Comparison of ENCODE assay signal across 1 cellular context in the genomic region with DNA sequence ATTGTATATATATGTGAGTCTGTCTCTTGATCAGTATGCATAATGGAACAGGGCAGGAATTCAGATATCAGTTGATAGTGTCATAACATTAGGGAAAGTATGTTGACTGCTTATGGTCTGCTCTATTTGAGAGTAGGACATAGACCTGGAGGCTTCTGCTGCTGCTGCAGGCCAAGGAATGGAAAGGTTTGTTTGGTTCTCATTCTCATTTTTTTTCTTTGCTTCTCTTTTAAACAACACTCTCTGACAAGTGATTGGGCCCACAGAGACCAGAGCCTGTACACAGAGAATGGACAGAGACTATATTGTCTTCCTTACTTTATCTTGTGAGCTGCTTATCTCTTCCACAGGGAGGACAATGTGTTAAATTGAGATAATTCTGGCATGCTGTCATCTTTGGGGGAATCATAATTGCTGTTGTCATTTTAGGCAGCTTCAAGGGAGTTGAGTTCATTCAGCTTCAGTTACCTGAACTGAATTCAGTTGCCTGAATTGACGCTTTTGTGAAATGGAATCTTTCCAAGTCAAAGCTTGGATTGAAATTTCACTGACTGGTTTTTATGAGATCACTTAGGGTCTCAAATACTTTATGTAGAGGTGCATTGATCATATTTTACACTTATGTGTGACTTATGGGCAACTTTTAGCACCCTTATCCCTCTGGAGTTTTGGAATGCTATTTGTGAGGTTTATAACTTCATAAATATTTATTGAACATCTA.
TF ChIP-seq lines count a peak whose summit lies in the region.

No MANE protein-coding gene starts in this region.

TF ChIP-seq in K562, 482 proteins besides CTCF, POLR2A, EP300 and RAD21 (continued from another document):
- TF ChIP-seq, protein P1, sequence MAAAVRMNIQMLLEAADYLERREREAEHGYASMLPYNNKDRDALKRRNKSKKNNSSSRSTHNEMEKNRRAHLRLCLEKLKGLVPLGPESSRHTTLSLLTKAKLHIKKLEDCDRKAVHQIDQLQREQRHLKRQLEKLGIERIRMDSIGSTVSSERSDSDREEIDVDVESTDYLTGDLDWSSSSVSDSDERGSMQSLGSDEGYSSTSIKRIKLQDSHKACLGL (CRISPR knock-in tag; IDR thresholded peaks at IDR 0.05; ENCODE audit: borderline replicate concordance, poor library complexity, severe bottlenecking), result no peak
- TF ChIP-seq RBM22 (IDR thresholded peaks at IDR 0.05; ENCODE audit: low read depth, low read length, poor library complexity, severe bottlenecking) (no peak), CXXC5 (CRISPR knock-in tag; IDR thresholded peaks at IDR 0.05) (peak; percentile 83), HDAC1 (IDR thresholded peaks at IDR 0.05) (peak in 1 of 2 experiments; percentile 96; a peak in 2 of 4 replicates), SMAD4 (CRISPR knock-in tag; conservative IDR thresholded peaks at IDR 0.05) (peak; percentile 88), ZNF699 (CRISPR knock-in tag; IDR thresholded peaks at IDR 0.05; ENCODE audit: insufficient replicate concordance) (no peak), SMARCE1 (IDR thresholded peaks at IDR 0.05) (peak; percentile 100), PCBP2 (IDR thresholded peaks at IDR 0.05; ENCODE audit: low read depth, low read length, poor library complexity, severe bottlenecking) (no peak), SIN3B (IDR thresholded peaks at IDR 0.05; ENCODE audit: low read depth) (no peak), HNRNPK (IDR thresholded peaks at IDR 0.05; ENCODE audit: low read depth, low read length, poor library complexity, severe bottlenecking) (no peak), PRMT5 (CRISPR knock-in tag; IDR thresholded peaks at IDR 0.05) (no peak), SP2 (IDR thresholded peaks at IDR 0.05; ENCODE audit: extremely low read depth, low read depth, low read length, poor library complexity, severe bottlenecking) (no peak), ZNF76 (CRISPR knock-in tag; IDR thresholded peaks at IDR 0.05; ENCODE audit: borderline replicate concordance) (0 out of 2 replicates have a peak, but pooled peaks have one; percentile 2), RCOR1 (IDR thresholded peaks at IDR 0.05; ENCODE audit: borderline replicate concordance in 1 of 2, low read depth in 2 of 2, low read length in 2 of 2) (peak; percentile 77 to 98; a peak in 3 of 4 replicates), PRPF4 (IDR thresholded peaks at IDR 0.05; ENCODE audit: insufficient read depth, low read depth, low read length, poor library complexity, severe bottlenecking) (no peak)
- TF ChIP-seq, protein P2, sequence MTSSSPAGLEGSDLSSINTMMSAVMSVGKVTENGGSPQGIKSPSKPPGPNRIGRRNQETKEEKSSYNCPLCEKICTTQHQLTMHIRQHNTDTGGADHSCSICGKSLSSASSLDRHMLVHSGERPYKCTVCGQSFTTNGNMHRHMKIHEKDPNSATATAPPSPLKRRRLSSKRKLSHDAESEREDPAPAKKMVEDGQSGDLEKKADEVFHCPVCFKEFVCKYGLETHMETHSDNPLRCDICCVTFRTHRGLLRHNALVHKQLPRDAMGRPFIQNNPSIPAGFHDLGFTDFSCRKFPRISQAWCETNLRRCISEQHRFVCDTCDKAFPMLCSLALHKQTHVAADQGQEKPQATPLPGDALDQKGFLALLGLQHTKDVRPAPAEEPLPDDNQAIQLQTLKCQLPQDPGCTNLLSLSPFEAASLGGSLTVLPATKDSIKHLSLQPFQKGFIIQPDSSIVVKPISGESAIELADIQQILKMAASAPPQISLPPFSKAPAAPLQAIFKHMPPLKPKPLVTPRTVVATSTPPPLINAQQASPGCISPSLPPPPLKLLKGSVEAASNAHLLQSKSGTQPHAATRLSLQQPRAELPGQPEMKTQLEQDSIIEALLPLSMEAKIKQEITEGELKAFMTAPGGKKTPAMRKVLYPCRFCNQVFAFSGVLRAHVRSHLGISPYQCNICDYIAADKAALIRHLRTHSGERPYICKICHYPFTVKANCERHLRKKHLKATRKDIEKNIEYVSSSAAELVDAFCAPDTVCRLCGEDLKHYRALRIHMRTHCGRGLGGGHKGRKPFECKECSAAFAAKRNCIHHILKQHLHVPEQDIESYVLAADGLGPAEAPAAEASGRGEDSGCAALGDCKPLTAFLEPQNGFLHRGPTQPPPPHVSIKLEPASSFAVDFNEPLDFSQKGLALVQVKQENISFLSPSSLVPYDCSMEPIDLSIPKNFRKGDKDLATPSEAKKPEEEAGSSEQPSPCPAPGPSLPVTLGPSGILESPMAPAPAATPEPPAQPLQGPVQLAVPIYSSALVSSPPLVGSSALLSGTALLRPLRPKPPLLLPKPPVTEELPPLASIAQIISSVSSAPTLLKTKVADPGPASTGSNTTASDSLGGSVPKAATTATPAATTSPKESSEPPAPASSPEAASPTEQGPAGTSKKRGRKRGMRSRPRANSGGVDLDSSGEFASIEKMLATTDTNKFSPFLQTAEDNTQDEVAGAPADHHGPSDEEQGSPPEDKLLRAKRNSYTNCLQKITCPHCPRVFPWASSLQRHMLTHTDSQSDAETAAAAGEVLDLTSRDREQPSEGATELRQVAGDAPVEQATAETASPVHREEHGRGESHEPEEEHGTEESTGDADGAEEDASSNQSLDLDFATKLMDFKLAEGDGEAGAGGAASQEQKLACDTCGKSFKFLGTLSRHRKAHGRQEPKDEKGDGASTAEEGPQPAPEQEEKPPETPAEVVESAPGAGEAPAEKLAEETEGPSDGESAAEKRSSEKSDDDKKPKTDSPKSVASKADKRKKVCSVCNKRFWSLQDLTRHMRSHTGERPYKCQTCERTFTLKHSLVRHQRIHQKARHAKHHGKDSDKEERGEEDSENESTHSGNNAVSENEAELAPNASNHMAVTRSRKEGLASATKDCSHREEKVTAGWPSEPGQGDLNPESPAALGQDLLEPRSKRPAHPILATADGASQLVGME (CRISPR knock-in tag; IDR thresholded peaks at IDR 0.05), result 0 out of 2 replicates have a peak, but pooled peaks have one; percentile 15
- TF ChIP-seq, protein P3, sequence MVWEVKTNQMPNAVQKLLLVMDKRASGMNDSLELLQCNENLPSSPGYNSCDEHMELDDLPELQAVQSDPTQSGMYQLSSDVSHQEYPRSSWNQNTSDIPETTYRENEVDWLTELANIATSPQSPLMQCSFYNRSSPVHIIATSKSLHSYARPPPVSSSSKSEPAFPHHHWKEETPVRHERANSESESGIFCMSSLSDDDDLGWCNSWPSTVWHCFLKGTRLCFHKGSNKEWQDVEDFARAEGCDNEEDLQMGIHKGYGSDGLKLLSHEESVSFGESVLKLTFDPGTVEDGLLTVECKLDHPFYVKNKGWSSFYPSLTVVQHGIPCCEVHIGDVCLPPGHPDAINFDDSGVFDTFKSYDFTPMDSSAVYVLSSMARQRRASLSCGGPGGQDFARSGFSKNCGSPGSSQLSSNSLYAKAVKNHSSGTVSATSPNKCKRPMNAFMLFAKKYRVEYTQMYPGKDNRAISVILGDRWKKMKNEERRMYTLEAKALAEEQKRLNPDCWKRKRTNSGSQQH (CRISPR knock-in tag; IDR thresholded peaks at IDR 0.05), result no peak; the same call in none of the 2 replicates
- TF ChIP-seq, protein P4, sequence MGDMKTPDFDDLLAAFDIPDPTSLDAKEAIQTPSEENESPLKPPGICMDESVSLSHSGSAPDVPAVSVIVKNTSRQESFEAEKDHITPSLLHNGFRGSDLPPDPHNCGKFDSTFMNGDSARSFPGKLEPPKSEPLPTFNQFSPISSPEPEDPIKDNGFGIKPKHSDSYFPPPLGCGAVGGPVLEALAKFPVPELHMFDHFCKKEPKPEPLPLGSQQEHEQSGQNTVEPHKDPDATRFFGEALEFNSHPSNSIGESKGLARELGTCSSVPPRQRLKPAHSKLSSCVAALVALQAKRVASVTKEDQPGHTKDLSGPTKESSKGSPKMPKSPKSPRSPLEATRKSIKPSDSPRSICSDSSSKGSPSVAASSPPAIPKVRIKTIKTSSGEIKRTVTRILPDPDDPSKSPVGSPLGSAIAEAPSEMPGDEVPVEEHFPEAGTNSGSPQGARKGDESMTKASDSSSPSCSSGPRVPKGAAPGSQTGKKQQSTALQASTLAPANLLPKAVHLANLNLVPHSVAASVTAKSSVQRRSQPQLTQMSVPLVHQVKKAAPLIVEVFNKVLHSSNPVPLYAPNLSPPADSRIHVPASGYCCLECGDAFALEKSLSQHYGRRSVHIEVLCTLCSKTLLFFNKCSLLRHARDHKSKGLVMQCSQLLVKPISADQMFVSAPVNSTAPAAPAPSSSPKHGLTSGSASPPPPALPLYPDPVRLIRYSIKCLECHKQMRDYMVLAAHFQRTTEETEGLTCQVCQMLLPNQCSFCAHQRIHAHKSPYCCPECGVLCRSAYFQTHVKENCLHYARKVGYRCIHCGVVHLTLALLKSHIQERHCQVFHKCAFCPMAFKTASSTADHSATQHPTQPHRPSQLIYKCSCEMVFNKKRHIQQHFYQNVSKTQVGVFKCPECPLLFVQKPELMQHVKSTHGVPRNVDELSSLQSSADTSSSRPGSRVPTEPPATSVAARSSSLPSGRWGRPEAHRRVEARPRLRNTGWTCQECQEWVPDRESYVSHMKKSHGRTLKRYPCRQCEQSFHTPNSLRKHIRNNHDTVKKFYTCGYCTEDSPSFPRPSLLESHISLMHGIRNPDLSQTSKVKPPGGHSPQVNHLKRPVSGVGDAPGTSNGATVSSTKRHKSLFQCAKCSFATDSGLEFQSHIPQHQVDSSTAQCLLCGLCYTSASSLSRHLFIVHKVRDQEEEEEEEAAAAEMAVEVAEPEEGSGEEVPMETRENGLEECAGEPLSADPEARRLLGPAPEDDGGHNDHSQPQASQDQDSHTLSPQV (IDR thresholded peaks at IDR 0.05), result no peak; the same call in none of the 2 replicates
